ENCODE assay signal across 1 cellular context in the genomic region with DNA sequence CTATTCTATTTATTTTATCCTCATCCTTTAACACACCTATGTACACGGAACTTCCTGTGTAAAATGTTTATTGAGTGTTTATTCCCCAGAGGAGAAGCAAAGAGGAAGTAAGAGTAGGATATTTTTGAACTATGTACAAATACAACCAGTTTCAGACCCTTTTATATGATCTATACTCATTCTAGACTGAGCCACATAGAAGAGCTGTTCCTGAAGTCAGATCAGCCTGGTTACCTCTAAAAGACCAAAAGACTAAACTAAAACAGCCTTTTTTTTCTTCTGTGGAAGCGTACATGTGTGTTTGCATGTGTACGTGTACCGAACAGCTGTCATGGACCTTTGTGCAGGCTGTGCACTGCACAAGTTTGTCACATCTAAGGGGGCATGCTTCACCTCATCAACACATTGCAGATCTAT.
A peak's percentile ranks its signal among the peaks of the same experiment; 100 is the strongest.
TF ChIP-seq lines count a peak whose summit lies in the region.

No MANE protein-coding gene starts in this region.

TF ChIP-seq in GM12878, 131 proteins besides CTCF, POLR2A, EP300 and RAD21 (continued from another document):
- TF ChIP-seq MEF2B (IDR thresholded peaks at IDR 0.05; ENCODE audit: partially characterized antibody, poor library complexity, severe bottlenecking): peak; percentile 97
- no peak for TF ChIP-seq SUZ12 (IDR thresholded peaks at IDR 0.05; ENCODE audit: unreplicated experiment)
- no peak for TF ChIP-seq HCFC1 (IDR thresholded peaks at IDR 0.05; ENCODE audit: low read length)
- TF ChIP-seq, protein P1, sequence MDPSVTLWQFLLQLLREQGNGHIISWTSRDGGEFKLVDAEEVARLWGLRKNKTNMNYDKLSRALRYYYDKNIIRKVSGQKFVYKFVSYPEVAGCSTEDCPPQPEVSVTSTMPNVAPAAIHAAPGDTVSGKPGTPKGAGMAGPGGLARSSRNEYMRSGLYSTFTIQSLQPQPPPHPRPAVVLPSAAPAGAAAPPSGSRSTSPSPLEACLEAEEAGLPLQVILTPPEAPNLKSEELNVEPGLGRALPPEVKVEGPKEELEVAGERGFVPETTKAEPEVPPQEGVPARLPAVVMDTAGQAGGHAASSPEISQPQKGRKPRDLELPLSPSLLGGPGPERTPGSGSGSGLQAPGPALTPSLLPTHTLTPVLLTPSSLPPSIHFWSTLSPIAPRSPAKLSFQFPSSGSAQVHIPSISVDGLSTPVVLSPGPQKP (IDR thresholded peaks at IDR 0.05; ENCODE audit: low read depth, low read length): peak; percentile 43; the same call in 1 of the 2 replicates
- TF ChIP-seq MTA3 (IDR thresholded peaks at IDR 0.05; ENCODE audit: borderline replicate concordance, low read length): 0 out of 2 replicates have a peak, but pooled peaks have one; percentile 67
- TF ChIP-seq IRF3 (IDR thresholded peaks at IDR 0.05): no peak
- TF ChIP-seq PML (IDR thresholded peaks at IDR 0.05; ENCODE audit: low read length): peak; percentile 51; the same call in 1 of the 2 replicates
- TF ChIP-seq TARDBP (IDR thresholded peaks at IDR 0.05; ENCODE audit: borderline replicate concordance): no peak
- TF ChIP-seq BRCA1 (IDR thresholded peaks at IDR 0.05; ENCODE audit: low read depth, low read length): no peak
